Comparison of ENCODE assay signal across 16 cellular contexts in genomic region chr3:182000454-182000853, GRCh38.
A peak's percentile ranks its signal among the peaks of the same experiment; 100 is the strongest.
DNase-seq lines count a peak whose midpoint lies in the region; TF ChIP-seq lines count a peak whose summit lies in the region.
"Had no signal": no experiment of that assay in that cellular context is flagged by ENCODE, and none has a peak within 500 bp of the region (broad histone marks: within the 10 kb centered on the region; RNA-seq: fewer than 3 reads in every experiment).

No MANE protein-coding gene starts in this region.

- no peaks in the 10 kb centered on the region for H3K9me3 Mint-ChIP-seq in brain

- H3K4me3 Mint-ChIP-seq in brain: no peak overlapping the region

- H3K4me1 Mint-ChIP-seq in brain: peaks cover 31% of the 10 kb centered on the region

- H3K27me3 Mint-ChIP-seq in brain: no peaks in the 10 kb centered on the region

- TF ChIP-seq CTCF in brain (conservative IDR thresholded peaks at IDR 0.05): no peak

- H3K27ac Mint-ChIP-seq in brain: peak overlapping the region in 4 of 5 experiments; percentile 14 to 62 (median 58)

- DNase-seq in NCI-H146 (lab: John Stamatoyannopoulos, UW) (peak; percentile 45), NCI-H146 treated with DMSO at 0.1 percent for 48 hours (lab: John Stamatoyannopoulos, UW; ENCODE audit: unreplicated experiment) (no peak), NCI-H2227 (lab: John Stamatoyannopoulos, UW; ENCODE audit: unreplicated experiment) (peak; percentile 23), NCI-H774 (lab: John Stamatoyannopoulos, UW) (no peak), SKM-1 treated with dmso at 0.1 percent for 144 hours (lab: John Stamatoyannopoulos, UW; ENCODE audit: unreplicated experiment) (no peak), SHP77 treated with DMSO at 0.1 percent for 48 hours (lab: John Stamatoyannopoulos, UW) (no peak)
- DNase-seq: DMS79, Karpas-422, NCI-H1092, NCI-H1417 treated with DMSO at 0.1 percent for 48 hours, NCI-H187 treated with DMSO at 0.1 percent for 48 hours, NCI-H526 treated with DMSO at 0.1 percent for 48 hours, Right ventricle myocardium superior, RPMI8226, T-helper 1 cell had no signal

- no peaks in the 10 kb centered on the region for H3K36me3 Mint-ChIP-seq in brain

Comparison
In these comparisons a context has a peak if more than half of its experiments do, and no peak if none do; other contexts are left out.
1. DNase-seq: peak in NCI-H146 (single experiment) and NCI-H2227 (single experiment); none in NCI-H146 treated with DMSO at 0.1 percent for 48 hours (single experiment), NCI-H774 (single experiment), SKM-1 treated with dmso at 0.1 percent for 144 hours (single experiment) and SHP77 treated with DMSO at 0.1 percent for 48 hours (single experiment).